27 cellular contexts compared by ENCODE assay signal in the genomic region with DNA sequence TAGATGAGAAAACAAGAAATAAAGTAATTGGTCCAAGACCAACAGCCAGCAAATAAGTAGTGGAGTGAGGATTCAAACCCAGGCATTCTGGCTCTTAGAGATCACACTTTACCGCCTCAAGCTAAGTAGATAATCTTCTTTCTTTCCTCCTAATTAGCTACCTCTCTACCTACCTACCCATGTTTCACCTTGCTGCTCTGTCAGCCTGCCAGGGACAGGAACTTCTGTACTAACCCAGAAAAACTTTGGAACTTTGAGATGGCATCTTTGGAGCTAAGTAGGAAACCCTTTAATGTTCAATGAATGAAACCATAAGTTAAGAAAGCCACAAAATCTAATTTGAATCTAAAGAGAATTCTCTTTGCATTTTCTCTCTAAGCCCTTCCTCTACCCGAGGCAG.
"Had no signal": no experiment of that assay in that cellular context is flagged by ENCODE, and none has a peak within 500 bp of the region (broad histone marks: within the 10 kb centered on the region; RNA-seq: fewer than 3 reads in every experiment).

No MANE protein-coding gene starts in this region.

- H3K27me3 ChIP-seq: adrenal gland, body of pancreas, right atrium auricular region, transverse colon had no signal

- ATAC-seq: activated CD8-positive, alpha-beta memory T cell treated with anti-CD3 and anti-CD28 coated beads, Interleukin-2, amount 10 ng/mL, durations not matched to agents 7 days and 5 days; activated CD8-positive, alpha-beta T cell treated with anti-CD3 and anti-CD28 coated beads, Interleukin-2, amount 10 ng/mL, durations not matched to agents 7 days and 5 days; activated T-cell treated with anti-CD3 and anti-CD28 coated beads, Interleukin-2, amount 50 U/mL, for 72 hours; body of pancreas; left colon; naive thymus-derived CD8-positive, alpha-beta T cell; stimulated activated naive B cell treated with anti-CD40 and anti-IgM and Interleukin-4, amounts not matched to agents 10 μg/mL and 1 μg/mL and 100 μg/mL, for 72 hours had no signal

- H3K27ac Mint-ChIP-seq: activated CD8-positive, alpha-beta memory T cell treated with anti-CD3 and anti-CD28 coated beads, Interleukin-2, amount 10 ng/mL, durations not matched to agents 7 days and 5 days; activated CD8-positive, alpha-beta T cell treated with anti-CD3 and anti-CD28 coated beads, Interleukin-2, amount 10 ng/mL, durations not matched to agents 7 days and 5 days; activated naive CD8-positive, alpha-beta T cell; activated T-cell treated with anti-CD3 and anti-CD28 coated beads, Interleukin-2, amount 50 U/mL, for 72 hours; stimulated activated naive B cell treated with anti-CD40 and anti-IgM and Interleukin-4, amounts not matched to agents 10 μg/mL and 1 μg/mL and 100 μg/mL, for 72 hours; T-helper 1 cell treated with Interleukin-12 subunit alpha and Interleukin-12 subunit beta and Interleukin-4 antibody, amounts not matched to agents 30 μg/mL and 1 μg/mL, for 36 hours had no signal

- DNase-seq: activated CD4-positive, alpha-beta T cell treated with anti-CD3 and anti-CD28 coated beads, Interleukin-2, amount 50 U/mL, for 1 hour; activated CD8-positive, alpha-beta memory T cell treated with anti-CD3 and anti-CD28 coated beads, Interleukin-2, amount 10 ng/mL, durations not matched to agents 7 days and 5 days; activated CD8-positive, alpha-beta T cell treated with anti-CD3 and anti-CD28 coated beads, Interleukin-2, amount 10 ng/mL, durations not matched to agents 7 days and 5 days; activated effector memory CD4-positive, alpha-beta T cell treated with Interleukin-2 at 50 U/mL for 16 hours; activated naive CD4-positive, alpha-beta T cell treated with Interleukin-2 at 50 U/mL for 16 hours; activated T-cell treated with anti-CD3 and anti-CD28 coated beads, Interleukin-2, amount 50 U/mL, for 72 hours; adrenal gland; aorta; body of pancreas; dermis blood vessel endothelial cell; effector CD4-positive, alpha-beta T cell; glutamatergic neuron; left colon; naive thymus-derived CD8-positive, alpha-beta T cell; stimulated activated CD4-positive, alpha-beta T cell treated with anti-CD3 and anti-CD28 coated beads, Interleukin-15, amount 100 ng/mL, for 24 hours; stimulated activated CD4-positive, alpha-beta T cell treated with anti-CD3 and anti-CD28 coated beads, Interleukin-2, amount 100 ng/mL, for 24 hours; stimulated activated naive B cell treated with anti-CD40 and anti-IgM and Interleukin-4, amounts not matched to agents 10 μg/mL and 1 μg/mL and 100 μg/mL, for 72 hours; T-helper 9 cell; transverse colon had no signal

- H3K9me3 Mint-ChIP-seq: activated T-cell treated with anti-CD3 and anti-CD28 coated beads, Interleukin-2, amount 50 U/mL, for 72 hours; naive thymus-derived CD8-positive, alpha-beta T cell; stimulated activated naive B cell treated with anti-CD40 and anti-IgM and Interleukin-4, amounts not matched to agents 10 μg/mL and 1 μg/mL and 100 μg/mL, for 72 hours had no signal

- FAIRE-seq: colon, frontal cortex, keratinocyte, TTC549, urothelium cell line had no signal

- H3K9me3 ChIP-seq: adrenal gland, right atrium auricular region, transverse colon had no signal

- H3K36me3 ChIP-seq: adrenal gland, right atrium auricular region, transverse colon had no signal

- H3K27ac ChIP-seq: adrenal gland, body of pancreas, right atrium auricular region, transverse colon had no signal

- H3K4me1 ChIP-seq: right atrium auricular region had no signal

- H3K4me3 Mint-ChIP-seq: activated CD8-positive, alpha-beta memory T cell treated with anti-CD3 and anti-CD28 coated beads, Interleukin-2, amount 10 ng/mL, durations not matched to agents 7 days and 5 days; activated CD8-positive, alpha-beta T cell treated with anti-CD3 and anti-CD28 coated beads, Interleukin-2, amount 10 ng/mL, durations not matched to agents 7 days and 5 days; activated naive CD8-positive, alpha-beta T cell; activated T-cell treated with anti-CD3 and anti-CD28 coated beads, Interleukin-2, amount 50 U/mL, for 72 hours; naive thymus-derived CD8-positive, alpha-beta T cell; stimulated activated naive B cell treated with anti-CD40 and anti-IgM and Interleukin-4, amounts not matched to agents 10 μg/mL and 1 μg/mL and 100 μg/mL, for 72 hours; T-helper 1 cell treated with Interleukin-12 subunit alpha and Interleukin-12 subunit beta and Interleukin-4 antibody, amounts not matched to agents 30 μg/mL and 1 μg/mL, for 36 hours had no signal

- H3K27me3 Mint-ChIP-seq: activated naive CD8-positive, alpha-beta T cell had no signal

- H3K36me3 Mint-ChIP-seq: activated CD8-positive, alpha-beta memory T cell treated with anti-CD3 and anti-CD28 coated beads, Interleukin-2, amount 10 ng/mL, durations not matched to agents 7 days and 5 days; activated naive CD8-positive, alpha-beta T cell; naive thymus-derived CD8-positive, alpha-beta T cell had no signal

- H3K4me3 ChIP-seq: adrenal gland, body of pancreas, right atrium auricular region, transverse colon had no signal
